1 cellular context compared by ENCODE assay signal in genomic region chr16:89361756-89362155, GRCh38.
TF ChIP-seq lines count a peak whose summit lies in the region.

No MANE protein-coding gene starts in this region.

TF ChIP-seq in H1, 55 proteins besides CTCF, POLR2A, EP300 and RAD21 (continued from another document):
- no peak for TF ChIP-seq USF2 (IDR thresholded peaks at IDR 0.05; ENCODE audit: low read length)
- no peak for TF ChIP-seq FOSL1 (IDR thresholded peaks at IDR 0.05; ENCODE audit: insufficient read depth, low read depth, low read length)
- TF ChIP-seq MAX (IDR thresholded peaks at IDR 0.05) = no peak
- no peak for TF ChIP-seq SIN3A (conservative IDR thresholded peaks at IDR 0.05 in 1 of 2, IDR thresholded peaks at IDR 0.05 in 1 of 2; ENCODE audit: low read depth in 1 of 2, low read length in 2 of 2)
- TF ChIP-seq CBX5 (IDR thresholded peaks at IDR 0.05; ENCODE audit: low read depth, low read length) = no peak
- no peak for TF ChIP-seq JUND (IDR thresholded peaks at IDR 0.05; ENCODE audit: low read length)
- TF ChIP-seq MAFK (IDR thresholded peaks at IDR 0.05; ENCODE audit: low read depth, low read length) = no peak
- no peak for TF ChIP-seq E2F6 (IDR thresholded peaks at IDR 0.05)
TF ChIP-seq in H1: peak in this region for 0.
